In the genomic region with DNA sequence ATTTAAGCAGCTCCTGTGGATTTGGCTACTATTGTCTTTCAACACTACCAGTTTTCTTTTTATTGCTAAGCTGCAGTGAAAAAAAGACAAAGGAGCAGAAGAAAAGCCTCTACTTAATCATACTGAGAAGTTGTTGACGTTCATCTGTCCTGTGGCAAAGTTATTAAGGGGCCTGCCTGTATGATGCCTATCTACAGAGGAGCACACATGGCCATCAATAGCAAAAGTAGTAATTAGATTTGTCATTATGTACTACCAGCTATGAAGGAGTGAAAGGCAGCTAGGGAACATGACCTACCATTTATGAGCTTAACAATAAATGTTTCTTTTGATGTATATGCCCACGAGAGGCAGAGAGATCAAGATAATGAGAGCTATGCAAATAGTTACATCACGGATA, we compare ENCODE assay signal across 14 cellular contexts.
"Had no signal": no experiment of that assay in that cellular context is flagged by ENCODE, and none has a peak within 500 bp of the region (broad histone marks: within the 10 kb centered on the region; RNA-seq: fewer than 3 reads in every experiment).

No MANE protein-coding gene starts in this region.

- DNase-seq: activated CD4-positive, alpha-beta T cell treated with anti-CD3 and anti-CD28 coated beads, Interleukin-2, amount 10 ng/mL, durations not matched to agents 24 days and 14 days; activated CD8-positive, alpha-beta T cell treated with anti-CD3 and anti-CD28 coated beads for 36 hours; activated naive CD4-positive, alpha-beta T cell treated with Interleukin-2 at 50 U/mL for 16 hours; activated T-cell treated with anti-CD3 and anti-CD28 coated beads, Interleukin-2, amount 50 U/mL, for 1 hour; body of pancreas; dorsolateral prefrontal cortex; endodermal cell; foreskin fibroblast; stimulated activated CD4-positive, alpha-beta T cell treated with anti-CD3 and anti-CD28 coated beads, Interleukin-2, amount 100 ng/mL, for 24 hours; stimulated activated naive CD4-positive, alpha-beta T cell treated with Interleukin-2 at 50 U/mL for 16 hours; thyroid gland had no signal

- H3K4me3 ChIP-seq: body of pancreas, dorsolateral prefrontal cortex, hepatocyte, prostate gland, right atrium auricular region, thyroid gland had no signal

- ATAC-seq: activated CD8-positive, alpha-beta T cell treated with anti-CD3 and anti-CD28 coated beads for 36 hours; body of pancreas had no signal

- H3K36me3 ChIP-seq: prostate gland, right atrium auricular region, thyroid gland had no signal

- H3K27me3 ChIP-seq: body of pancreas, dorsolateral prefrontal cortex, hepatocyte, right atrium auricular region, thyroid gland had no signal
